1 cellular context compared by ENCODE assay signal in the genomic region with DNA sequence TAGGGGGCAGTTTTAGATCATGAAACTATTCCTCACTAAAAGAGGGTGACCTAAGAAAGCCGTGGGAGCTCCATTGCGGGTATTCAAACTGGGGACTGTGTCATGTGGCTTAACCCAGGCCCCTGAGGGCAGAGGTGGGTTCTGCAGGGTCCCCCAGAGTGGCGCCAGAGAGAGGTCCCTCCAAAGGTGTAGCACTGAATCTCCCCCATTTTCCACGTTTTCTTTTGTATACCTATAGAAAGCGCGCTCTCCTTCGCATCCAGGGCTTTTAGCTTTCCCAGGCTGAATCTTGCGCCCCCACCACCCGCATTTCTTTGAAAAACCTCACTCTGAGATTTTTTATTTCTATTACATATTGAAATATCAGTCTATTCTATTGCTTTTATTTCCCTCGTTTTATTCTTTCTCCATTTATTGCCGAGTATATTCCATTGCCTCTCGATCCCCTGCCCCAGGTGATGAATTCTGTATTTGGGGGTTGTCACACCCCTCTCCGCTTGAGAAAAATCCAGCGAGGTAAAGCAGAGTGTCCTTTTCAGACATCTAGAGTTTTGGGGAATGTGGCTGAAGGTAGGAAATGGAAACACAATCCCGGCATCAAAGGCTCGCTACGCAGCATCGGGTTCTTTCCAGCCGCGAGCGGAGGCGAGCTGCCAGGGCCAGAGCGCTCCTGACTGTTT.
TF ChIP-seq lines count a peak whose summit lies in the region.

No MANE protein-coding gene starts in this region.

TF ChIP-seq in WTC11, 78 proteins besides CTCF, POLR2A, EP300 and RAD21:
- TF ChIP-seq, protein P1, sequence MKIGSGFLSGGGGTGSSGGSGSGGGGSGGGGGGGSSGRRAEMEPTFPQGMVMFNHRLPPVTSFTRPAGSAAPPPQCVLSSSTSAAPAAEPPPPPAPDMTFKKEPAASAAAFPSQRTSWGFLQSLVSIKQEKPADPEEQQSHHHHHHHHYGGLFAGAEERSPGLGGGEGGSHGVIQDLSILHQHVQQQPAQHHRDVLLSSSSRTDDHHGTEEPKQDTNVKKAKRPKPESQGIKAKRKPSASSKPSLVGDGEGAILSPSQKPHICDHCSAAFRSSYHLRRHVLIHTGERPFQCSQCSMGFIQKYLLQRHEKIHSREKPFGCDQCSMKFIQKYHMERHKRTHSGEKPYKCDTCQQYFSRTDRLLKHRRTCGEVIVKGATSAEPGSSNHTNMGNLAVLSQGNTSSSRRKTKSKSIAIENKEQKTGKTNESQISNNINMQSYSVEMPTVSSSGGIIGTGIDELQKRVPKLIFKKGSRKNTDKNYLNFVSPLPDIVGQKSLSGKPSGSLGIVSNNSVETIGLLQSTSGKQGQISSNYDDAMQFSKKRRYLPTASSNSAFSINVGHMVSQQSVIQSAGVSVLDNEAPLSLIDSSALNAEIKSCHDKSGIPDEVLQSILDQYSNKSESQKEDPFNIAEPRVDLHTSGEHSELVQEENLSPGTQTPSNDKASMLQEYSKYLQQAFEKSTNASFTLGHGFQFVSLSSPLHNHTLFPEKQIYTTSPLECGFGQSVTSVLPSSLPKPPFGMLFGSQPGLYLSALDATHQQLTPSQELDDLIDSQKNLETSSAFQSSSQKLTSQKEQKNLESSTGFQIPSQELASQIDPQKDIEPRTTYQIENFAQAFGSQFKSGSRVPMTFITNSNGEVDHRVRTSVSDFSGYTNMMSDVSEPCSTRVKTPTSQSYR (CRISPR knock-in tag; IDR thresholded peaks at IDR 0.05), result no peak
- TF ChIP-seq, protein P2, sequence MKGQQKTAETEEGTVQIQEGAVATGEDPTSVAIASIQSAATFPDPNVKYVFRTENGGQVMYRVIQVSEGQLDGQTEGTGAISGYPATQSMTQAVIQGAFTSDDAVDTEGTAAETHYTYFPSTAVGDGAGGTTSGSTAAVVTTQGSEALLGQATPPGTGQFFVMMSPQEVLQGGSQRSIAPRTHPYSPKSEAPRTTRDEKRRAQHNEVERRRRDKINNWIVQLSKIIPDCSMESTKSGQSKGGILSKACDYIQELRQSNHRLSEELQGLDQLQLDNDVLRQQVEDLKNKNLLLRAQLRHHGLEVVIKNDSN (CRISPR knock-in tag; IDR thresholded peaks at IDR 0.05), result no peak
- TF ChIP-seq, protein P3, sequence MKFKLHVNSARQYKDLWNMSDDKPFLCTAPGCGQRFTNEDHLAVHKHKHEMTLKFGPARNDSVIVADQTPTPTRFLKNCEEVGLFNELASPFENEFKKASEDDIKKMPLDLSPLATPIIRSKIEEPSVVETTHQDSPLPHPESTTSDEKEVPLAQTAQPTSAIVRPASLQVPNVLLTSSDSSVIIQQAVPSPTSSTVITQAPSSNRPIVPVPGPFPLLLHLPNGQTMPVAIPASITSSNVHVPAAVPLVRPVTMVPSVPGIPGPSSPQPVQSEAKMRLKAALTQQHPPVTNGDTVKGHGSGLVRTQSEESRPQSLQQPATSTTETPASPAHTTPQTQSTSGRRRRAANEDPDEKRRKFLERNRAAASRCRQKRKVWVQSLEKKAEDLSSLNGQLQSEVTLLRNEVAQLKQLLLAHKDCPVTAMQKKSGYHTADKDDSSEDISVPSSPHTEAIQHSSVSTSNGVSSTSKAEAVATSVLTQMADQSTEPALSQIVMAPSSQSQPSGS (CRISPR knock-in tag; IDR thresholded peaks at IDR 0.05; ENCODE audit: borderline replicate concordance, low read depth), result no peak
- TF ChIP-seq, protein P4, sequence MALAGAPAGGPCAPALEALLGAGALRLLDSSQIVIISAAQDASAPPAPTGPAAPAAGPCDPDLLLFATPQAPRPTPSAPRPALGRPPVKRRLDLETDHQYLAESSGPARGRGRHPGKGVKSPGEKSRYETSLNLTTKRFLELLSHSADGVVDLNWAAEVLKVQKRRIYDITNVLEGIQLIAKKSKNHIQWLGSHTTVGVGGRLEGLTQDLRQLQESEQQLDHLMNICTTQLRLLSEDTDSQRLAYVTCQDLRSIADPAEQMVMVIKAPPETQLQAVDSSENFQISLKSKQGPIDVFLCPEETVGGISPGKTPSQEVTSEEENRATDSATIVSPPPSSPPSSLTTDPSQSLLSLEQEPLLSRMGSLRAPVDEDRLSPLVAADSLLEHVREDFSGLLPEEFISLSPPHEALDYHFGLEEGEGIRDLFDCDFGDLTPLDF (CRISPR knock-in tag; IDR thresholded peaks at IDR 0.05), result no peak
- TF ChIP-seq, protein P5, sequence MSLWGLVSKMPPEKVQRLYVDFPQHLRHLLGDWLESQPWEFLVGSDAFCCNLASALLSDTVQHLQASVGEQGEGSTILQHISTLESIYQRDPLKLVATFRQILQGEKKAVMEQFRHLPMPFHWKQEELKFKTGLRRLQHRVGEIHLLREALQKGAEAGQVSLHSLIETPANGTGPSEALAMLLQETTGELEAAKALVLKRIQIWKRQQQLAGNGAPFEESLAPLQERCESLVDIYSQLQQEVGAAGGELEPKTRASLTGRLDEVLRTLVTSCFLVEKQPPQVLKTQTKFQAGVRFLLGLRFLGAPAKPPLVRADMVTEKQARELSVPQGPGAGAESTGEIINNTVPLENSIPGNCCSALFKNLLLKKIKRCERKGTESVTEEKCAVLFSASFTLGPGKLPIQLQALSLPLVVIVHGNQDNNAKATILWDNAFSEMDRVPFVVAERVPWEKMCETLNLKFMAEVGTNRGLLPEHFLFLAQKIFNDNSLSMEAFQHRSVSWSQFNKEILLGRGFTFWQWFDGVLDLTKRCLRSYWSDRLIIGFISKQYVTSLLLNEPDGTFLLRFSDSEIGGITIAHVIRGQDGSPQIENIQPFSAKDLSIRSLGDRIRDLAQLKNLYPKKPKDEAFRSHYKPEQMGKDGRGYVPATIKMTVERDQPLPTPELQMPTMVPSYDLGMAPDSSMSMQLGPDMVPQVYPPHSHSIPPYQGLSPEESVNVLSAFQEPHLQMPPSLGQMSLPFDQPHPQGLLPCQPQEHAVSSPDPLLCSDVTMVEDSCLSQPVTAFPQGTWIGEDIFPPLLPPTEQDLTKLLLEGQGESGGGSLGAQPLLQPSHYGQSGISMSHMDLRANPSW (CRISPR knock-in tag; conservative IDR thresholded peaks at IDR 0.05; ENCODE audit: low read depth), result no peak
- TF ChIP-seq, protein P6, sequence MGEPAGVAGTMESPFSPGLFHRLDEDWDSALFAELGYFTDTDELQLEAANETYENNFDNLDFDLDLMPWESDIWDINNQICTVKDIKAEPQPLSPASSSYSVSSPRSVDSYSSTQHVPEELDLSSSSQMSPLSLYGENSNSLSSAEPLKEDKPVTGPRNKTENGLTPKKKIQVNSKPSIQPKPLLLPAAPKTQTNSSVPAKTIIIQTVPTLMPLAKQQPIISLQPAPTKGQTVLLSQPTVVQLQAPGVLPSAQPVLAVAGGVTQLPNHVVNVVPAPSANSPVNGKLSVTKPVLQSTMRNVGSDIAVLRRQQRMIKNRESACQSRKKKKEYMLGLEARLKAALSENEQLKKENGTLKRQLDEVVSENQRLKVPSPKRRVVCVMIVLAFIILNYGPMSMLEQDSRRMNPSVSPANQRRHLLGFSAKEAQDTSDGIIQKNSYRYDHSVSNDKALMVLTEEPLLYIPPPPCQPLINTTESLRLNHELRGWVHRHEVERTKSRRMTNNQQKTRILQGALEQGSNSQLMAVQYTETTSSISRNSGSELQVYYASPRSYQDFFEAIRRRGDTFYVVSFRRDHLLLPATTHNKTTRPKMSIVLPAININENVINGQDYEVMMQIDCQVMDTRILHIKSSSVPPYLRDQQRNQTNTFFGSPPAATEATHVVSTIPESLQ (CRISPR knock-in tag; IDR thresholded peaks at IDR 0.05), result no peak
- TF ChIP-seq, protein P7, sequence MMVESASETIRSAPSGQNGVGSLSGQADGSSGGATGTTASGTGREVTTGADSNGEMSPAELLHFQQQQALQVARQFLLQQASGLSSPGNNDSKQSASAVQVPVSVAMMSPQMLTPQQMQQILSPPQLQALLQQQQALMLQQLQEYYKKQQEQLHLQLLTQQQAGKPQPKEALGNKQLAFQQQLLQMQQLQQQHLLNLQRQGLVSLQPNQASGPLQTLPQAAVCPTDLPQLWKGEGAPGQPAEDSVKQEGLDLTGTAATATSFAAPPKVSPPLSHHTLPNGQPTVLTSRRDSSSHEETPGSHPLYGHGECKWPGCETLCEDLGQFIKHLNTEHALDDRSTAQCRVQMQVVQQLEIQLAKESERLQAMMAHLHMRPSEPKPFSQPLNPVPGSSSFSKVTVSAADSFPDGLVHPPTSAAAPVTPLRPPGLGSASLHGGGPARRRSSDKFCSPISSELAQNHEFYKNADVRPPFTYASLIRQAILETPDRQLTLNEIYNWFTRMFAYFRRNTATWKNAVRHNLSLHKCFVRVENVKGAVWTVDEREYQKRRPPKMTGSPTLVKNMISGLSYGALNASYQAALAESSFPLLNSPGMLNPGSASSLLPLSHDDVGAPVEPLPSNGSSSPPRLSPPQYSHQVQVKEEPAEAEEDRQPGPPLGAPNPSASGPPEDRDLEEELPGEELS (CRISPR knock-in tag; IDR thresholded peaks at IDR 0.05), result no peak
- no peak for TF ChIP-seq TEAD4 (CRISPR knock-in tag; IDR thresholded peaks at IDR 0.05)
- TF ChIP-seq, protein P8, sequence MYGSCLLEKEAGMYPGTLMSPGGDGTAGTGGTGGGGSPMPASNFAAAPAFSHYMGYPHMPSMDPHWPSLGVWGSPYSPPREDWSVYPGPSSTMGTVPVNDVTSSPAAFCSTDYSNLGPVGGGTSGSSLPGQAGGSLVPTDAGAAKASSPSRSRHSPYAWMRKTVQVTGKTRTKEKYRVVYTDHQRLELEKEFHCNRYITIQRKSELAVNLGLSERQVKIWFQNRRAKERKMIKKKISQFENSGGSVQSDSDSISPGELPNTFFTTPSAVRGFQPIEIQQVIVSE (CRISPR knock-in tag; IDR thresholded peaks at IDR 0.05; ENCODE audit: borderline replicate concordance), result no peak
- no peak for TF ChIP-seq EMX1 (CRISPR knock-in tag; IDR thresholded peaks at IDR 0.05)
- TF ChIP-seq, protein P9, sequence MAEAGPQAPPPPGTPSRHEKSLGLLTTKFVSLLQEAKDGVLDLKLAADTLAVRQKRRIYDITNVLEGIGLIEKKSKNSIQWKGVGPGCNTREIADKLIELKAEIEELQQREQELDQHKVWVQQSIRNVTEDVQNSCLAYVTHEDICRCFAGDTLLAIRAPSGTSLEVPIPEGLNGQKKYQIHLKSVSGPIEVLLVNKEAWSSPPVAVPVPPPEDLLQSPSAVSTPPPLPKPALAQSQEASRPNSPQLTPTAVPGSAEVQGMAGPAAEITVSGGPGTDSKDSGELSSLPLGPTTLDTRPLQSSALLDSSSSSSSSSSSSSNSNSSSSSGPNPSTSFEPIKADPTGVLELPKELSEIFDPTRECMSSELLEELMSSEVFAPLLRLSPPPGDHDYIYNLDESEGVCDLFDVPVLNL (CRISPR knock-in tag; IDR thresholded peaks at IDR 0.05; ENCODE audit: borderline replicate concordance, low read depth), result no peak
- no peak for TF ChIP-seq ZNF396 (CRISPR knock-in tag; IDR thresholded peaks at IDR 0.05; ENCODE audit: borderline replicate concordance)
- TF ChIP-seq SMAD4 (CRISPR knock-in tag; IDR thresholded peaks at IDR 0.05), result no peak
- TF ChIP-seq ZNF416 (CRISPR knock-in tag; IDR thresholded peaks at IDR 0.05), result no peak
- no peak for TF ChIP-seq TEAD1 (CRISPR knock-in tag; IDR thresholded peaks at IDR 0.05)
- TF ChIP-seq NR3C1 (CRISPR knock-in tag; conservative IDR thresholded peaks at IDR 0.05; ENCODE audit: low read depth), result no peak
- TF ChIP-seq, protein P10, sequence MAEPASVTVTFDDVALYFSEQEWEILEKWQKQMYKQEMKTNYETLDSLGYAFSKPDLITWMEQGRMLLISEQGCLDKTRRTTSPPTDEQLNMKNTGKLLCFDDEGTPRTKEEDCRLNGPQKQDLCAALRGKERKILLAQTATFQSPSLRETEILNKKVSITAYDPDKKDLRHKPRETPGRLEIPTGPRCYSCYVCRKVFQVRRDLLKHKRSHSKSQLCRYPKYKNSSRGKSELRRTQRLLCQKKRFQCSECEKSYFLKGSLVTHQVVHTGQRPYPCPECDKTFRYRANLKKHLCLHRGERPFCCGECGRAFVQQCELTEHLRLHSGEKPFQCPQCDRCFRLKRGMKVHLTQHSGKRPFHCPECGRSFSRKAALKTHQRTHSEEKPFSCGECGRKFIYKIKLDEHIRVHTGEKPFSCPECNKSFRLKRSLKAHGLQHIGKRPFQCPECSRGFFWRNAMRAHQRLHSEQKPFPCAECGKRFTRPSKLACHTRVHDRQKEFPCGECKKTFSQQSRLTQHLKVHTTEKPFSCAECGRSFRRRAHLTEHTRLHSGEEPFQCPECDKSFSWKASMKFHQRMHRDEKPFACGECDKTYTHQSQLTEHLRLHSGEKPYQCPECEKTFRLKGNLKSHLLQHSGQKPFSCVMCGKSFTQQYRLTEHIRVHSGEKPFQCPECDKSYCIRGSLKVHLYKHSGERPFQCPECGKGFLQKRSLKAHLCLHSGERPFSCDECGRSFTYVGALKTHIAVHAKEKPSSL (CRISPR knock-in tag; conservative IDR thresholded peaks at IDR 0.05), result no peak
TF ChIP-seq in WTC11: peak in this region for 0.
